Comparison of ENCODE assay signal across 12 cellular contexts in genomic region chr14:59511916-59512530, GRCh38. TPM values are rescaled to one million over a fixed set of nuclear protein-coding genes. Genes with fewer than 3 reads are reported as not detected.
DNase-seq lines count a peak whose midpoint lies in the region; ATAC-seq, FAIRE-seq and TF ChIP-seq lines count a peak whose summit lies in the region.
"Had no signal": no experiment of that assay in that cellular context is flagged by ENCODE, and none has a peak within 500 bp of the region (broad histone marks: within the 10 kb centered on the region; RNA-seq: fewer than 3 reads in every experiment).

No MANE protein-coding gene starts in this region.

- peak; percentile 48 for TF ChIP-seq CTCF in LNCaP clone FGC (IDR thresholded peaks at IDR 0.05; ENCODE audit: control insufficient read depth, extremely low read depth, insufficient read depth)
- TF ChIP-seq CTCF in K562 (IDR thresholded peaks at IDR 0.05 in 2 of 3, conservative IDR thresholded peaks at IDR 0.05 in 1 of 3; ENCODE audit: insufficient read depth in 2 of 3, low read depth in 1 of 3, low read length in 3 of 3) = peak; percentile 26 to 49 (median 40); a peak in 5 of 6 replicates
- TF ChIP-seq CTCF in osteoblast (IDR thresholded peaks at IDR 0.05; ENCODE audit: extremely low read depth, low read depth, low read length) = peak; percentile 58

- no peak for TF ChIP-seq POLR2A in K562 (conservative IDR thresholded peaks at IDR 0.05)

- POLR2A ChIA-PET in K562 (lab: Yijun Ruan, JAX) = no interaction called here

- intact Hi-C loops in K562 (cut with micrococcal nuclease) = no loop called here

- BruUV-seq in K562 (replicated peaks; lab: Mats Ljungman, UMichigan) = no TSS peak

- FAIRE-seq in K562 (lab: Jason Lieb, UNC) = no peak

- H3K27ac ChIP-seq in K562 (ENCODE audit: extremely low read depth, low read depth, low read length) (no peak overlapping the region), osteoblast (ENCODE audit: low read depth, low read length) (no peak overlapping the region)
- H3K27ac ChIP-seq: thoracic aorta had no signal

- H3K9ac ChIP-seq in K562 (ENCODE audit: insufficient read depth in 1 of 2, low read depth in 2 of 2, low read length in 2 of 2) = no peak overlapping the region

- H3K4me1 ChIP-seq in K562 (replicated peaks in 1 of 2; ENCODE audit: control insufficient read depth in 2 of 2, insufficient read depth in 2 of 2, low read length in 2 of 2) (no peaks in the 10 kb centered on the region), osteoblast (ENCODE audit: insufficient read depth, low read length) (no peaks in the 10 kb centered on the region)

- DNase-seq in NCI-H2081 (lab: John Stamatoyannopoulos, UW) (peak; percentile 19 to 52), NCI-H2081 treated with DMSO at 0.1 percent for 48 hours (lab: John Stamatoyannopoulos, UW) (no peak), LNCaP clone FGC (ENCODE audit: low read depth) (no peak), K562 (ENCODE audit: extremely low read depth in 1 of 4, low spot score in 3 of 4) (peak in 2 of 4 experiments; percentile 9 to 27), osteoblast (ENCODE audit: insufficient read length, low spot score, missing footprints) (no peak), NOMO-1 treated with DMSO at 0.1 percent for 48 hours (lab: John Stamatoyannopoulos, UW; ENCODE audit: unreplicated experiment) (no peak)
- no peak for DNase-seq in NK-92 treated with Interleukin-12 subunit alpha and Interleukin-12 subunit beta, amount 100 ng/mL, for 24 hours (lab: John Stamatoyannopoulos, UW)
- DNase-seq: CD4-positive, CD25-positive, alpha-beta regulatory T cell had no signal

- H3K4me3 ChIP-seq in LNCaP clone FGC (ENCODE audit: low read depth, low read length) (no peak overlapping the region), K562 (no peak overlapping the region), osteoblast (ENCODE audit: insufficient read depth, low read length) (no peak overlapping the region)
- H3K4me3 ChIP-seq: thoracic aorta had no signal

- TF ChIP-seq RAD21 in K562 (CRISPR knock-in tag; conservative IDR thresholded peaks at IDR 0.05 in 1 of 2, IDR thresholded peaks at IDR 0.05 in 1 of 2) = peak in 1 of 2 experiments; percentile 18; a peak in 1 of 4 replicates

- H3K79me2 ChIP-seq in K562 (ENCODE audit: control insufficient read depth, insufficient read depth, low read length) (no peaks in the 10 kb centered on the region), osteoblast (ENCODE audit: insufficient read depth, low read length) (no peaks in the 10 kb centered on the region)

- no peak overlapping the region for H3K27ac Mint-ChIP-seq in stimulated activated memory B cell treated with anti-CD40 and anti-IgM and Interleukin-4, amounts not matched to agents 10 μg/mL and 1 μg/mL and 100 μg/mL, for 72 hours
- H3K27ac Mint-ChIP-seq: CD4-positive, CD25-positive, alpha-beta regulatory T cell; memory B cell; T-helper 1 cell treated with Interleukin-12 subunit alpha and Interleukin-12 subunit beta and Interleukin-4 antibody, amounts not matched to agents 30 μg/mL and 1 μg/mL, for 36 hours had no signal

- H3K27me3 ChIP-seq in K562 (ENCODE audit: control insufficient read depth in 2 of 2, insufficient read depth in 2 of 2, low read length in 2 of 2) = no peaks in the 10 kb centered on the region
- H3K27me3 ChIP-seq in osteoblast (ENCODE audit: insufficient read depth, low read length) = no peaks in the 10 kb centered on the region

- no peak overlapping the region for H3K4me3 Mint-ChIP-seq in stimulated activated memory B cell treated with anti-CD40 and anti-IgM and Interleukin-4, amounts not matched to agents 10 μg/mL and 1 μg/mL and 100 μg/mL, for 72 hours
- H3K4me3 Mint-ChIP-seq: CD4-positive, CD25-positive, alpha-beta regulatory T cell; memory B cell; T-helper 1 cell treated with Interleukin-12 subunit alpha and Interleukin-12 subunit beta and Interleukin-4 antibody, amounts not matched to agents 30 μg/mL and 1 μg/mL, for 36 hours had no signal

- no peaks in the 10 kb centered on the region for H3K9me1 ChIP-seq in K562 (ENCODE audit: control insufficient read depth, insufficient read depth, low read length)

- peak; percentile 71; the same call in 2 of the 3 replicates for ATAC-seq in K562
- no peak for ATAC-seq in stimulated activated memory B cell treated with anti-CD40 and anti-IgM and Interleukin-4, amounts not matched to agents 10 μg/mL and 1 μg/mL and 100 μg/mL, for 72 hours

- no peaks in the 10 kb centered on the region for H4K20me1 ChIP-seq in K562 (replicated peaks; ENCODE audit: control insufficient read depth, insufficient read depth, low read length)
- peaks cover 3% of the 10 kb centered on the region for H4K20me1 ChIP-seq in osteoblast (ENCODE audit: insufficient read depth, low read length)

- H3K36me3 ChIP-seq in K562 (ENCODE audit: control insufficient read depth, insufficient read depth, low read length) (no peaks in the 10 kb centered on the region), osteoblast (ENCODE audit: insufficient read depth, low read length) (no peaks in the 10 kb centered on the region)
- H3K36me3 ChIP-seq: thoracic aorta had no signal

- H3K9me3 Mint-ChIP-seq in stimulated activated memory B cell treated with anti-CD40 and anti-IgM and Interleukin-4, amounts not matched to agents 10 μg/mL and 1 μg/mL and 100 μg/mL, for 72 hours = peaks cover 3% of the 10 kb centered on the region
- H3K9me3 Mint-ChIP-seq: T-helper 1 cell treated with Interleukin-12 subunit alpha and Interleukin-12 subunit beta and Interleukin-4 antibody, amounts not matched to agents 30 μg/mL and 1 μg/mL, for 36 hours had no signal

- peaks cover 29% of the 10 kb centered on the region for H3K27me3 Mint-ChIP-seq in stimulated activated memory B cell treated with anti-CD40 and anti-IgM and Interleukin-4, amounts not matched to agents 10 μg/mL and 1 μg/mL and 100 μg/mL, for 72 hours

- H3K9me3 ChIP-seq in K562 (replicated peaks; ENCODE audit: control insufficient read depth, insufficient read depth, low read depth, low read length) (no peaks in the 10 kb centered on the region), osteoblast (ENCODE audit: low read depth, low read length) (no peaks in the 10 kb centered on the region)
- H3K9me3 ChIP-seq: thoracic aorta had no signal

- no peak overlapping the region for H3K4me2 ChIP-seq in K562 (ENCODE audit: insufficient read depth, low read length)
- no peak overlapping the region for H3K4me2 ChIP-seq in osteoblast (ENCODE audit: insufficient read depth, low read length)

- 0% methylated on average over 4 of the region's 4 CpGs for WGBS in K562 (ENCODE audit: insufficient coverage, low coverage, missing lambda C conversion rate)

- no peaks in the 10 kb centered on the region for H3K4me1 Mint-ChIP-seq in stimulated activated memory B cell treated with anti-CD40 and anti-IgM and Interleukin-4, amounts not matched to agents 10 μg/mL and 1 μg/mL and 100 μg/mL, for 72 hours
- H3K4me1 Mint-ChIP-seq: CD4-positive, CD25-positive, alpha-beta regulatory T cell; memory B cell had no signal

- CTCF ChIA-PET in K562 (lab: Yijun Ruan, JAX; ENCODE audit: low intra/inter-chr PET ratio) = no interaction called here

- in situ Hi-C loops in K562 (cut with MboI) = no loop called here

- H2AFZ ChIP-seq in K562 (ENCODE audit: low read depth, low read length) (no peak overlapping the region), osteoblast (ENCODE audit: low read length) (no peak overlapping the region)

- peaks cover 6% of the 10 kb centered on the region for H3K36me3 Mint-ChIP-seq in stimulated activated memory B cell treated with anti-CD40 and anti-IgM and Interleukin-4, amounts not matched to agents 10 μg/mL and 1 μg/mL and 100 μg/mL, for 72 hours
- H3K36me3 Mint-ChIP-seq: CD4-positive, CD25-positive, alpha-beta regulatory T cell; memory B cell had no signal

- TF ChIP-seq EP300 in K562 (IDR thresholded peaks at IDR 0.05; ENCODE audit: low read length) = no peak

RNA-seq across cellular contexts. Expression of gene JKAMP, which starts 27.7 kb away (rescaled TPM):
- total RNA-seq in K562 (2011; cell fraction: chromatin; rRNA removed; ENCODE audit: low replicate concordance) = 51.4 and 97.8 TPM in 2 replicates
- total RNA-seq in K562 (2011; cell fraction: nucleolus; rRNA removed) = 38.9 and 48.3 TPM in 2 replicates
- total RNA-seq in K562 (2011; cell fraction: nucleoplasm; rRNA removed) = 73.9 and 83.6 TPM in 2 replicates
- total RNA-seq in K562 (2014; rRNA removed) (19.7 and 24.9 TPM in 2 replicates), K562 (2014; rRNA removed; fragmentation: Illumina TruSeq; extraction: Trizol) (33.8 and 37.8 TPM in 2 replicates), K562 (2015; rRNA removed; fragmentation: Illumina TruSeq; extraction: Trizol) (26.9 and 30.3 TPM in 2 replicates), K562 (2021) (19.3 and 21.2 TPM in 2 replicates), osteoblast (77.4 and 94.9 TPM in 2 replicates)
- polyA plus RNA-seq in K562 (2011; rRNA removed) (78.9 and 90.2 TPM in 2 replicates), K562 (2014; fragmentation: Illumina TruSeq; extraction: Trizol) (34.1 and 42.6 TPM in 2 replicates), K562 (2014; fragmentation: Nextera tagmentation; extraction: Ambion mirVana) (100 to 1,000 TPM; 114 to 119 TPM), K562 (2014; rRNA removed) (26.2 and 38.5 TPM in 2 replicates)
- 61.5 and 93.3 TPM in 2 replicates for polyA plus RNA-seq in K562 (2011; cell fraction: cytosol; rRNA removed)
- 73.3 and 78.6 TPM in 2 replicates for polyA plus RNA-seq in K562 (2011; cell fraction: nucleus; rRNA removed)
- polyA plus RNA-seq in K562 (2012) = 19.8 and 22.3 TPM in 2 replicates
- 64.5 and 71.5 TPM in 2 replicates for polyA minus RNA-seq in K562 (2011; rRNA and poly(A)+ RNA removed)
- 19.7 and 20.2 TPM in 2 replicates for polyA minus RNA-seq in K562 (2011; cell fraction: cytosol; rRNA and poly(A)+ RNA removed)
- polyA minus RNA-seq in K562 (2011; cell fraction: nucleus; rRNA and poly(A)+ RNA removed) = 31.1 and 43.5 TPM in 2 replicates

RNA-seq across cellular contexts. Expression of gene L3HYPDH, which starts 27.8 kb away (rescaled TPM):
- 50.0 and 99.2 TPM in 2 replicates for total RNA-seq in K562 (2011; cell fraction: chromatin; rRNA removed; ENCODE audit: low replicate concordance)
- total RNA-seq in K562 (2011; cell fraction: nucleolus; rRNA removed) = 40.7 and 43.4 TPM in 2 replicates
- 49.0 and 65.7 TPM in 2 replicates for total RNA-seq in K562 (2011; cell fraction: nucleoplasm; rRNA removed)
- total RNA-seq in K562 (2014; rRNA removed) (17.8 and 22.9 TPM in 2 replicates), K562 (2014; rRNA removed; fragmentation: Illumina TruSeq; extraction: Trizol) (14.3 and 16.0 TPM in 2 replicates), K562 (2015; rRNA removed; fragmentation: Illumina TruSeq; extraction: Trizol) (18.1 and 19.3 TPM in 2 replicates), K562 (2021) (19.0 and 20.6 TPM in 2 replicates), osteoblast (38.9 and 44.5 TPM in 2 replicates)
- polyA plus RNA-seq in K562 (2011; rRNA removed) (31.3 and 36.5 TPM in 2 replicates), K562 (2014; fragmentation: Illumina TruSeq; extraction: Trizol) (11.3 and 12.8 TPM in 2 replicates), K562 (2014; fragmentation: Nextera tagmentation; extraction: Ambion mirVana) (10 to 100 TPM; 17.2 to 19.7 TPM), K562 (2014; rRNA removed) (28.2 and 33.0 TPM in 2 replicates)
- polyA plus RNA-seq in K562 (2011; cell fraction: cytosol; rRNA removed) = 12.0 and 20.0 TPM in 2 replicates
- 82.1 and 111 TPM in 2 replicates for polyA plus RNA-seq in K562 (2011; cell fraction: nucleus; rRNA removed)
- polyA plus RNA-seq in K562 (2012) = 15.0 and 15.4 TPM in 2 replicates
- polyA minus RNA-seq in K562 (2011; rRNA and poly(A)+ RNA removed) = 22.8 and 30.6 TPM in 2 replicates
- 11.7 and 15.4 TPM in 2 replicates for polyA minus RNA-seq in K562 (2011; cell fraction: cytosol; rRNA and poly(A)+ RNA removed)
- polyA minus RNA-seq in K562 (2011; cell fraction: nucleus; rRNA and poly(A)+ RNA removed) = 72.6 and 116 TPM in 2 replicates

RNA-seq across cellular contexts. Expression of gene GPR135, which starts 46.8 kb away (rescaled TPM):
- total RNA-seq in K562 (2011; cell fraction: chromatin; rRNA removed; ENCODE audit: low replicate concordance) = 4.8 and 15.7 TPM in 2 replicates
- 2.8 and 3.4 TPM in 2 replicates for total RNA-seq in K562 (2011; cell fraction: nucleolus; rRNA removed)
- total RNA-seq in K562 (2011; cell fraction: nucleoplasm; rRNA removed) = 4.6 and 6.6 TPM in 2 replicates
- total RNA-seq in K562 (2014; rRNA removed) (0.53 and 0.54 TPM in 2 replicates), K562 (2014; rRNA removed; fragmentation: Illumina TruSeq; extraction: Trizol) (1.0 and 1.1 TPM in 2 replicates), K562 (2015; rRNA removed; fragmentation: Illumina TruSeq; extraction: Trizol) (1.2 and 1.3 TPM in 2 replicates), K562 (2021) (0.98 and 1.2 TPM in 2 replicates), osteoblast (5.1 and 5.3 TPM in 2 replicates)
- polyA plus RNA-seq in K562 (2011; rRNA removed) (1.0 and 1.2 TPM in 2 replicates), K562 (2014; fragmentation: Illumina TruSeq; extraction: Trizol) (0.60 and 0.82 TPM in 2 replicates), K562 (2014; fragmentation: Nextera tagmentation; extraction: Ambion mirVana) (under 1 TPM; 0.06 to 0.10 TPM), K562 (2014; rRNA removed) (1.6 and 1.7 TPM in 2 replicates)
- polyA plus RNA-seq in K562 (2011; cell fraction: cytosol; rRNA removed) = 0.37 and 0.42 TPM in 2 replicates
- polyA plus RNA-seq in K562 (2011; cell fraction: nucleus; rRNA removed) = 5.2 and 5.5 TPM in 2 replicates
- polyA plus RNA-seq in K562 (2012) = 0.52 and 0.82 TPM in 2 replicates
- polyA minus RNA-seq in K562 (2011; rRNA and poly(A)+ RNA removed) = 1.2 and 2.8 TPM in 2 replicates
- 0.29 and 0.73 TPM in 2 replicates for polyA minus RNA-seq in K562 (2011; cell fraction: cytosol; rRNA and poly(A)+ RNA removed)
- 5.8 and 9.2 TPM in 2 replicates for polyA minus RNA-seq in K562 (2011; cell fraction: nucleus; rRNA and poly(A)+ RNA removed)

Comparison
In these comparisons a context has a peak if more than half of its experiments do, and no peak if none do; other contexts are left out.
1. DNase-seq: peak in NCI-H2081 (2 of 2); none in NCI-H2081 treated with DMSO at 0.1 percent for 48 hours (single experiment), LNCaP clone FGC (single experiment), osteoblast (single experiment), NOMO-1 treated with DMSO at 0.1 percent for 48 hours (single experiment) and NK-92 treated with Interleukin-12 subunit alpha and Interleukin-12 subunit beta, amount 100 ng/mL, for 24 hours (single experiment).
2. Peak in every context shown above with its lines, with median percentiles within 50 percentile points of each other: CTCF ChIP-seq.